33 cellular contexts compared by ENCODE assay signal in genomic region chr7:70654146-70654545, GRCh38.
"Had no signal": no experiment of that assay in that cellular context is flagged by ENCODE, and none has a peak within 500 bp of the region (broad histone marks: within the 10 kb centered on the region; RNA-seq: fewer than 3 reads in every experiment).

No MANE protein-coding gene starts in this region.

- DNase-seq: Karpas-422, Kasumi-1, MG63, MM.1S, MV-4-11, NCI-H1048, NCI-H1092, NCI-H1092 treated with DMSO at 0.1 percent for 48 hours, NCI-H1105, NCI-H1105 treated with DMSO at 0.1 percent for 48 hours, NCI-H1417, NCI-H1417 treated with DMSO at 0.1 percent for 48 hours, NCI-H1436, NCI-H1436 treated with DMSO at 0.1 percent for 48 hours, NCI-H146, NCI-H1694, NCI-H1694 treated with DMSO at 0.1 percent for 48 hours, NCI-H187, NCI-H187 treated with DMSO at 0.1 percent for 48 hours, NCI-H1930, NCI-H2029, NCI-H2029 treated with DMSO at 0.1 percent for 48 hours, NCI-H2081, NCI-H2081 treated with DMSO at 0.1 percent for 48 hours, NCI-H2107, NCI-H2171, NCI-H2171 treated with DMSO at 0.1 percent for 48 hours, NCI-H2227 treated with DMSO at 0.1 percent for 48 hours, NCI-H226, NCI-H345, NCI-H446 treated with DMSO at 0.1 percent for 48 hours, NCI-H510A, NCI-H510A treated with DMSO at 0.1 percent for 48 hours had no signal

- H3K4me3 ChIP-seq: MG63 had no signal

- H3K9me3 ChIP-seq: MG63 had no signal

- H3K27me3 ChIP-seq: MG63 had no signal

- H3K36me3 ChIP-seq: MG63 had no signal
